ENCODE assay signal across 8 cellular contexts in the genomic region with DNA sequence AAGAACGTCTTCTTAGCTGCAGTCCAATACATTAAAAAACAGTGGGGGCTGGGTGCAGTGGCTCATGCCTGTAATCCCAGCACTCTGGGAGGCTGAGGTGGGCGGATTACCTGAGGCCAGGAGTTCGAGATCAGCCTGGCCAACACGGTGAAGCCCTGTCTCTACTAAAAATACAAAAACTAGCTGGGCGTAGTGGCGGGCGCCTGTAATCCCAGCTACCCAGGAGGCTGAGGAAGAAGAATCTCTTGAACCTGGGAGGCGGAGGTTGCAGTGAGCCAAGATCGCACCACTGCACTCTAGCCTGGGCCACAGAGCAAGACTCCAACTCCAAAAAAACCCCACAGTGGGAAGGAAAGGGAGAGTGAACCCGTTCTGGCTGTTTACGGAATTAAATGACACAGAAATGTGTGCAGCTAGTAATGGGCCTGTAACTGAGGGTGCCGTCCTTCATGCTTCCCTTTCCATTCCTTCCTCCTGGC. TPM values are rescaled to one million over a fixed set of nuclear protein-coding genes. Genes with fewer than 3 reads are reported as not detected.
DNase-seq lines count a peak whose midpoint lies in the region; ATAC-seq, FAIRE-seq and TF ChIP-seq lines count a peak whose summit lies in the region.
"Not testable (repeated sequence)": the region's sequence is repeated elsewhere in the genome, so short reads cannot be mapped to it uniquely, and the experiment has no call there.

No MANE protein-coding gene starts in this region.

- not testable (repeated sequence) for FAIRE-seq in HepG2 (lab: Jason Lieb, UNC)

- H3K9me3 ChIP-seq in HepG2 (ENCODE audit: low read length); spleen; upper lobe of right lung: not testable (repeated sequence)

- not testable (repeated sequence) for TF ChIP-seq RAD21 in HepG2 (CRISPR knock-in tag; IDR thresholded peaks at IDR 0.05)

- not testable (repeated sequence) for H2AFZ ChIP-seq in HepG2 (ENCODE audit: low read length)

- POLR2A ChIA-PET in WTC11 (lab: Charles Lee): not testable (repeated sequence)
- POLR2A ChIA-PET in HepG2 (lab: Yijun Ruan, JAX): interaction anchor here (0.7 to 6.0 kb wide), 12 partner anchors 8 to 389 kb away, joined by 3 to 89 read pairs (median 4); partner anchors contain the start of gene MARF1

- not testable (repeated sequence) for H3K4me3 Mint-ChIP-seq in CD14-positive monocyte; WTC11; activated naive CD8-positive, alpha-beta T cell; natural killer cell
- H3K4me3 Mint-ChIP-seq in endothelial cell (ENCODE audit: unreplicated experiment): peak overlapping the region; percentile 15

- peak overlapping the region; percentile 58 for H3K27ac ChIP-seq in HepG2 (ENCODE audit: extremely low read length, insufficient read depth, low read length)
- peak overlapping the region in 7 of 8 donors; percentile 58 to 83 (median 67) for H3K27ac ChIP-seq in spleen
- peak overlapping the region; percentile 45 for H3K27ac ChIP-seq in upper lobe of right lung

- CTCF ChIA-PET in WTC11 (lab: Charles Lee); HepG2 (lab: Yijun Ruan, JAX; ENCODE audit: low intra/inter-chr PET ratio, low total read pairs): not testable (repeated sequence)

- H3K9me3 Mint-ChIP-seq in CD14-positive monocyte; WTC11; activated naive CD8-positive, alpha-beta T cell (ENCODE audit: low read depth); endothelial cell (ENCODE audit: unreplicated experiment); natural killer cell: not testable (repeated sequence)

- H3K36me3 Mint-ChIP-seq in CD14-positive monocyte (peaks cover 94 to 99% of the 10 kb centered on the region in 2 donors), WTC11 (peaks cover 65% of the 10 kb centered on the region), endothelial cell (ENCODE audit: low read depth, unreplicated experiment) (peaks cover 58% of the 10 kb centered on the region), natural killer cell (peaks cover 21% of the 10 kb centered on the region)
- peaks cover 15% of the 10 kb centered on the region for H3K36me3 Mint-ChIP-seq in activated naive CD8-positive, alpha-beta T cell

- peak overlapping the region; percentile 84 to 96 (median 92) for H3K27ac Mint-ChIP-seq in CD14-positive monocyte
- 0 out of 2 replicates have a peak overlapping the region, but pooled peaks have one; percentile 7 for H3K27ac Mint-ChIP-seq in WTC11
- peak overlapping the region; percentile 81 for H3K27ac Mint-ChIP-seq in activated naive CD8-positive, alpha-beta T cell
- not testable (repeated sequence) for H3K27ac Mint-ChIP-seq in endothelial cell (ENCODE audit: unreplicated experiment)
- peak overlapping the region; percentile 9 to 76 for H3K27ac Mint-ChIP-seq in natural killer cell

- in situ Hi-C loops in HepG2 (cut with HindIII; ENCODE audit: extremely low pct_ligation_motif_present, low pct_unique_long_range_greater_than_20kb): not testable (repeated sequence)

- H3K9ac ChIP-seq in HepG2 (ENCODE audit: insufficient read depth, low read depth, low read length): peak overlapping the region; percentile 13; the same call in 1 of the 2 replicates

- peaks cover 23% of the 10 kb centered on the region for H3K4me1 Mint-ChIP-seq in CD14-positive monocyte
- H3K4me1 Mint-ChIP-seq in WTC11; activated naive CD8-positive, alpha-beta T cell (ENCODE audit: low read depth): not testable (repeated sequence)
- peaks cover 45% of the 10 kb centered on the region for H3K4me1 Mint-ChIP-seq in endothelial cell (ENCODE audit: unreplicated experiment)
- H3K4me1 Mint-ChIP-seq in natural killer cell: peaks cover 15 to 17% of the 10 kb centered on the region in 2 donors

- peaks cover 60% of the 10 kb centered on the region for H3K4me1 ChIP-seq in HepG2 (ENCODE audit: insufficient read depth, low read length)
- H3K4me1 ChIP-seq in spleen: peaks cover 0 to 23% (median 12%) of the 10 kb centered on the region in 6 donors
- peaks cover 18% of the 10 kb centered on the region for H3K4me1 ChIP-seq in upper lobe of right lung

- ATAC-seq in WTC11, HepG2, natural killer cell, upper lobe of right lung: not testable (repeated sequence)

- TF ChIP-seq EP300 in HepG2 (IDR thresholded peaks at IDR 0.05; ENCODE audit: low read depth in 2 of 2, low read length in 2 of 2): not testable (repeated sequence)
- peak; percentile 8; the same call in 1 of the 2 replicates for TF ChIP-seq EP300 in HepG2 (CRISPR knock-in tag; IDR thresholded peaks at IDR 0.05; ENCODE audit: borderline replicate concordance)

- not testable (repeated sequence) for H3K4me3 ChIP-seq in HepG2 (replicated peaks in 1 of 3; ENCODE audit: insufficient read depth in 1 of 3, low read depth in 2 of 3, low read length in 3 of 3); spleen; upper lobe of right lung

- not testable (repeated sequence) for TF ChIP-seq CTCF in CD14-positive monocyte (IDR thresholded peaks at IDR 0.05); WTC11 (IDR thresholded peaks at IDR 0.05); endothelial cell (IDR thresholded peaks at IDR 0.05; ENCODE audit: unreplicated experiment); HepG2 (CRISPR knock-in tag; IDR thresholded peaks at IDR 0.05); natural killer cell (IDR thresholded peaks at IDR 0.05); spleen (IDR thresholded peaks at IDR 0.05 in 8 of 11, conservative IDR thresholded peaks at IDR 0.05 in 3 of 11); upper lobe of right lung (IDR thresholded peaks at IDR 0.05)

- peak overlapping the region; percentile 48; the same call in 1 of the 2 replicates for H3K4me2 ChIP-seq in HepG2 (ENCODE audit: low read depth, low read length)

- not testable (repeated sequence) for H3K79me2 ChIP-seq in HepG2 (ENCODE audit: insufficient read depth, low read length)

- H3K36me3 ChIP-seq in HepG2 (replicated peaks in 1 of 2; ENCODE audit: control insufficient read depth in 1 of 2, insufficient read depth in 2 of 2, low read length in 2 of 2) (peaks cover 28 to 52% of the 10 kb centered on the region in 2 experiments), spleen (peaks cover 3 to 100% (median 96%) of the 10 kb centered on the region in 6 donors), upper lobe of right lung (peaks cover 94% of the 10 kb centered on the region)

- not testable (repeated sequence) for H3K27me3 ChIP-seq in HepG2 (ENCODE audit: control insufficient read depth in 1 of 2, insufficient read depth in 2 of 2, low read length in 2 of 2); spleen (replicated peaks in 1 of 7); upper lobe of right lung

- 97% methylated on average over 12 of the region's 12 CpGs for WGBS in HepG2 (ENCODE audit: low lambda C conversion rate)
- WGBS in spleen, 5 donors: 86 to 90% (median 89%) methylated on average over 12 of the region's 12 CpGs

- not testable (repeated sequence) for H4K20me1 ChIP-seq in HepG2 (ENCODE audit: insufficient read depth, low read length)

- TF ChIP-seq POLR2A in HepG2 (IDR thresholded peaks at IDR 0.05; ENCODE audit: insufficient read depth in 1 of 2, low read depth in 2 of 2, low read length in 2 of 2); spleen (IDR thresholded peaks at IDR 0.05): not testable (repeated sequence)

- not testable (repeated sequence) for H3K27me3 Mint-ChIP-seq in CD14-positive monocyte (ENCODE audit: low read depth in 3 of 3); WTC11 (ENCODE audit: low read depth); activated naive CD8-positive, alpha-beta T cell; endothelial cell (ENCODE audit: unreplicated experiment); natural killer cell (ENCODE audit: low read depth in 2 of 2)

- DNase-seq in CD14-positive monocyte (ENCODE audit: low spot score); WTC11 (ENCODE audit: low spot score); endothelial cell (ENCODE audit: low spot score); HepG2 (ENCODE audit: low spot score); natural killer cell; spleen; upper lobe of right lung: not testable (repeated sequence)

- intact Hi-C loops in CD14-positive monocyte (cut with micrococcal nuclease); HepG2 (cut with micrococcal nuclease; ENCODE audit: unreplicated experiment); natural killer cell (cut with micrococcal nuclease); spleen (cut with DNase I; ENCODE audit: low total_unique reads); upper lobe of right lung (cut with DNase I): not testable (repeated sequence)

- not testable (repeated sequence) for BruUV-seq in HepG2 (replicated peaks; lab: Mats Ljungman, UMichigan)

RNA-seq across cellular contexts. Expression of gene MARF1, which starts 35.7 kb away (rescaled TPM):
- polyA plus RNA-seq in CD14-positive monocyte (1 to 10 TPM; 5.7 to 9.8 TPM), HepG2 (2011; rRNA removed) (19.3 and 20.7 TPM in 2 replicates), spleen (10 to 100 TPM; 24.0 to 33.9 (median 33.8) TPM)
- total RNA-seq in WTC11 (2021) (26.2 to 31.9 TPM (median 28.5 TPM) in 3 replicates), endothelial cell (ENCODE audit: unreplicated experiment) (55.2 TPM), HepG2 (2016; rRNA removed; fragmentation: Illumina TruSeq; extraction: Trizol) (8.7 and 12.6 TPM in 2 replicates), natural killer cell (100 to 1,000 TPM; 127 to 149 (median 140) TPM), spleen (100 to 1,000 TPM in 5 of 7 donors, 10 to 100 TPM in 2; 79.4 to 169 (median 134) TPM), upper lobe of right lung (97.1 TPM)
- total RNA-seq in HepG2 (2016; cell fraction: cytosol; rRNA removed; fragmentation: Illumina TruSeq; extraction: Trizol; ENCODE audit: low read depth): 4.7 and 4.9 TPM in 2 replicates
- total RNA-seq in HepG2 (2016; cell fraction: insoluble cytoplasmic fraction; rRNA removed; fragmentation: Illumina TruSeq; extraction: Trizol): 9.0 and 11.2 TPM in 2 replicates
- 5.9 and 7.4 TPM in 2 replicates for total RNA-seq in HepG2 (2016; cell fraction: membrane; rRNA removed; fragmentation: Illumina TruSeq; extraction: Trizol)
- 15.1 and 17.8 TPM in 2 replicates for total RNA-seq in HepG2 (2016; cell fraction: nucleus; rRNA removed; fragmentation: Illumina TruSeq; extraction: Trizol)
- 8.5 and 11.8 TPM in 2 replicates for polyA plus RNA-seq in HepG2 (2011; cell fraction: cytosol; rRNA removed)
- polyA plus RNA-seq in HepG2 (2011; cell fraction: nucleus; rRNA removed): 53.5 and 61.6 TPM in 2 replicates
- 29.8 and 37.5 TPM in 2 replicates for polyA plus RNA-seq in HepG2 (2012)
- 0.89 and 1.4 TPM in 2 replicates for polyA plus RNA-seq in HepG2 (2016; cell fraction: cytosol; fragmentation: Illumina TruSeq; extraction: Trizol; ENCODE audit: low read depth)
- 13.1 and 15.0 TPM in 2 replicates for polyA plus RNA-seq in HepG2 (2016; cell fraction: insoluble cytoplasmic fraction; fragmentation: Illumina TruSeq; extraction: Trizol; ENCODE audit: low read depth)
- polyA plus RNA-seq in HepG2 (2016; cell fraction: membrane; fragmentation: Illumina TruSeq; extraction: Trizol; ENCODE audit: low read depth): 3.1 and 3.3 TPM in 2 replicates
- 23.8 and 27.5 TPM in 2 replicates for polyA plus RNA-seq in HepG2 (2016; cell fraction: nucleus; fragmentation: Illumina TruSeq; extraction: Trizol; ENCODE audit: insufficient read depth, low read depth)
- polyA minus RNA-seq in HepG2 (2011; rRNA and poly(A)+ RNA removed; ENCODE audit: low replicate concordance): 27.6 and 72.5 TPM in 2 replicates
- polyA minus RNA-seq in HepG2 (2011; cell fraction: cytosol; rRNA and poly(A)+ RNA removed): 18.2 and 19.5 TPM in 2 replicates
- polyA minus RNA-seq in HepG2 (2011; cell fraction: nucleus; rRNA and poly(A)+ RNA removed): 76.6 and 109 TPM in 2 replicates

RNA-seq across cellular contexts. Expression of gene NDE1, which starts 42.8 kb away (rescaled TPM):
- polyA plus RNA-seq in CD14-positive monocyte (10 to 100 TPM; 26.0 to 28.0 TPM), HepG2 (2011; rRNA removed) (40.9 and 42.0 TPM in 2 replicates), spleen (10 to 100 TPM in 2 of 3 donors, 1 to 10 TPM in 1; 8.7 to 20.0 (median 10.6) TPM)
- total RNA-seq in WTC11 (2021) (38.4 to 43.5 TPM (median 39.4 TPM) in 3 replicates), endothelial cell (ENCODE audit: unreplicated experiment) (24.1 TPM), HepG2 (2016; rRNA removed; fragmentation: Illumina TruSeq; extraction: Trizol) (72.5 and 79.2 TPM in 2 replicates), natural killer cell (100 to 1,000 TPM; 104 to 118 (median 114) TPM), spleen (10 to 100 TPM; 52.6 to 69.6 (median 60.6) TPM), upper lobe of right lung (28.9 TPM)
- 47.5 and 49.3 TPM in 2 replicates for total RNA-seq in HepG2 (2016; cell fraction: cytosol; rRNA removed; fragmentation: Illumina TruSeq; extraction: Trizol; ENCODE audit: low read depth)
- total RNA-seq in HepG2 (2016; cell fraction: insoluble cytoplasmic fraction; rRNA removed; fragmentation: Illumina TruSeq; extraction: Trizol): 69.0 and 72.8 TPM in 2 replicates
- total RNA-seq in HepG2 (2016; cell fraction: membrane; rRNA removed; fragmentation: Illumina TruSeq; extraction: Trizol): 108 and 112 TPM in 2 replicates
- 36.9 and 40.9 TPM in 2 replicates for total RNA-seq in HepG2 (2016; cell fraction: nucleus; rRNA removed; fragmentation: Illumina TruSeq; extraction: Trizol)
- 55.5 and 55.6 TPM in 2 replicates for polyA plus RNA-seq in HepG2 (2011; cell fraction: cytosol; rRNA removed)
- polyA plus RNA-seq in HepG2 (2011; cell fraction: nucleus; rRNA removed): 40.4 and 42.4 TPM in 2 replicates
- polyA plus RNA-seq in HepG2 (2012): 51.9 and 69.8 TPM in 2 replicates
- polyA plus RNA-seq in HepG2 (2016; cell fraction: cytosol; fragmentation: Illumina TruSeq; extraction: Trizol; ENCODE audit: low read depth): 33.1 and 37.3 TPM in 2 replicates
- 63.0 and 67.7 TPM in 2 replicates for polyA plus RNA-seq in HepG2 (2016; cell fraction: insoluble cytoplasmic fraction; fragmentation: Illumina TruSeq; extraction: Trizol; ENCODE audit: low read depth)
- 61.4 and 61.5 TPM in 2 replicates for polyA plus RNA-seq in HepG2 (2016; cell fraction: membrane; fragmentation: Illumina TruSeq; extraction: Trizol; ENCODE audit: low read depth)
- polyA plus RNA-seq in HepG2 (2016; cell fraction: nucleus; fragmentation: Illumina TruSeq; extraction: Trizol; ENCODE audit: insufficient read depth, low read depth): 37.9 and 47.5 TPM in 2 replicates
- polyA minus RNA-seq in HepG2 (2011; rRNA and poly(A)+ RNA removed; ENCODE audit: low replicate concordance): 26.4 and 52.5 TPM in 2 replicates
- polyA minus RNA-seq in HepG2 (2011; cell fraction: cytosol; rRNA and poly(A)+ RNA removed): 59.4 and 68.5 TPM in 2 replicates
- 57.7 and 67.5 TPM in 2 replicates for polyA minus RNA-seq in HepG2 (2011; cell fraction: nucleus; rRNA and poly(A)+ RNA removed)
